ENCODE assay signal across 2 cellular contexts in the genomic region with DNA sequence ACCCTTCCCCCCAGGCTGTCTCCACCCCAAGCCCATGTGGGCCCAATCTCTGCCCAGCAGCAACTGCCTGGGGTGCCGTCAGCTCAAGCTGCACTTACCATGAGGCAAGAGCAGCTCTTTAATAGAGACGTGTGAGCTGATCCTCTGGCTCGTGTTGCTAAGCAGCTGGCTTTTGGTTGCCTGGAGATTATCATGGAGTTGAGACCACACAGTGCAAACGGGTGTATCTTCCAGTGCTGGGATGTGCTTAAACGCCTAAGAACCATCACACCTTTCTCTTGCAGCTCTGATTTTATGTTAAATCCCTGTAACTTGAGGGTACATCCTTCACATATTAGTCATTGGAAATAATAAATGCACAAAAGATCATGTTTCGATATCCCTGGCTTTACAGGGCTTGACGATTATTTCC.
A peak's percentile ranks its signal among the peaks of the same experiment; 100 is the strongest.
TF ChIP-seq lines count a peak whose summit lies in the region.

No MANE protein-coding gene starts in this region.

TF ChIP-seq in IMR-90, 13 proteins besides CTCF, POLR2A, EP300 and RAD21 (continued from another document):
- TF ChIP-seq CEBPB (IDR thresholded peaks at IDR 0.05; ENCODE audit: low read depth, low read length) (peak; percentile 29; the same call in 1 of the 2 replicates), NFE2L2 (IDR thresholded peaks at IDR 0.05; ENCODE audit: low read depth, low read length) (no peak), CHD1 (IDR thresholded peaks at IDR 0.05; ENCODE audit: low read depth, low read length) (no peak)
- TF ChIP-seq, protein P1, sequence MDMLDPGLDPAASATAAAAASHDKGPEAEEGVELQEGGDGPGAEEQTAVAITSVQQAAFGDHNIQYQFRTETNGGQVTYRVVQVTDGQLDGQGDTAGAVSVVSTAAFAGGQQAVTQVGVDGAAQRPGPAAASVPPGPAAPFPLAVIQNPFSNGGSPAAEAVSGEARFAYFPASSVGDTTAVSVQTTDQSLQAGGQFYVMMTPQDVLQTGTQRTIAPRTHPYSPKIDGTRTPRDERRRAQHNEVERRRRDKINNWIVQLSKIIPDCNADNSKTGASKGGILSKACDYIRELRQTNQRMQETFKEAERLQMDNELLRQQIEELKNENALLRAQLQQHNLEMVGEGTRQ (IDR thresholded peaks at IDR 0.05; ENCODE audit: low read depth, low read length) = no peak
- TF ChIP-seq, protein P2, sequence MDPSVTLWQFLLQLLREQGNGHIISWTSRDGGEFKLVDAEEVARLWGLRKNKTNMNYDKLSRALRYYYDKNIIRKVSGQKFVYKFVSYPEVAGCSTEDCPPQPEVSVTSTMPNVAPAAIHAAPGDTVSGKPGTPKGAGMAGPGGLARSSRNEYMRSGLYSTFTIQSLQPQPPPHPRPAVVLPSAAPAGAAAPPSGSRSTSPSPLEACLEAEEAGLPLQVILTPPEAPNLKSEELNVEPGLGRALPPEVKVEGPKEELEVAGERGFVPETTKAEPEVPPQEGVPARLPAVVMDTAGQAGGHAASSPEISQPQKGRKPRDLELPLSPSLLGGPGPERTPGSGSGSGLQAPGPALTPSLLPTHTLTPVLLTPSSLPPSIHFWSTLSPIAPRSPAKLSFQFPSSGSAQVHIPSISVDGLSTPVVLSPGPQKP (IDR thresholded peaks at IDR 0.05; ENCODE audit: borderline replicate concordance, low read depth, low read length) = no peak

TF ChIP-seq in HepG2, 621 proteins besides CTCF, POLR2A, EP300 and RAD21:
- TF ChIP-seq, protein P3, sequence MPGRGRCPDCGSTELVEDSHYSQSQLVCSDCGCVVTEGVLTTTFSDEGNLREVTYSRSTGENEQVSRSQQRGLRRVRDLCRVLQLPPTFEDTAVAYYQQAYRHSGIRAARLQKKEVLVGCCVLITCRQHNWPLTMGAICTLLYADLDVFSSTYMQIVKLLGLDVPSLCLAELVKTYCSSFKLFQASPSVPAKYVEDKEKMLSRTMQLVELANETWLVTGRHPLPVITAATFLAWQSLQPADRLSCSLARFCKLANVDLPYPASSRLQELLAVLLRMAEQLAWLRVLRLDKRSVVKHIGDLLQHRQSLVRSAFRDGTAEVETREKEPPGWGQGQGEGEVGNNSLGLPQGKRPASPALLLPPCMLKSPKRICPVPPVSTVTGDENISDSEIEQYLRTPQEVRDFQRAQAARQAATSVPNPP (CRISPR knock-in tag; IDR thresholded peaks at IDR 0.05) = no peak
- TF ChIP-seq NR1H2 (CRISPR knock-in tag; IDR thresholded peaks at IDR 0.05; ENCODE audit: borderline replicate concordance, low read depth) (no peak), MTF1 (CRISPR knock-in tag; IDR thresholded peaks at IDR 0.05) (no peak)
